ENCODE assay signal across 24 cellular contexts in the genomic region with DNA sequence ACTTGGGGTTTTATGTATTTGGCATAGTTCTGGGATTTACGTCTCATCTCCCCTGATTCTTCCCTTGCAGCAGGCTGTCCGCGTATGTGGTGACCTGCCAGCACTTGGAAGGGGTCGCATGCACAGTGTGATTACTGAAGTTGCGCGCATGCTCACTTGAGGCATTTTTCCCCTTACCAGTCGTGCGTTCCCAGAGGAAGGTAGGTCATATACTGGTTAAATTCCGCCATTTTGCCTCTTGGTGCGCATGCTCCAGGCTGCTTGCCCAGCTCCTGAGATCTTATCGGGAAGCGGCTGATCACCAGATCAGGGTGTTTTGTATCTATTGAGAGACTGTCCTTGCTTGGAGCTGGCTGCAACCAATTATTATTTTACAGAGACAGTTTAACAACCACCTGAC. TPM values are rescaled to one million over a fixed set of nuclear protein-coding genes. Genes with fewer than 3 reads are reported as not detected.
DNase-seq lines count a peak whose midpoint lies in the region; FAIRE-seq and TF ChIP-seq lines count a peak whose summit lies in the region.
"Had no signal": no experiment of that assay in that cellular context is flagged by ENCODE, and none has a peak within 500 bp of the region (broad histone marks: within the 10 kb centered on the region; RNA-seq: fewer than 3 reads in every experiment).

No MANE protein-coding gene starts in this region.

- H3K18ac ChIP-seq in H1 (ENCODE audit: extremely low read depth, low read length) (no peak overlapping the region), mesenchymal stem cell (ENCODE audit: low read depth in 1 of 2, low read length in 2 of 2) (no peak overlapping the region)

- no peak overlapping the region for H3K9ac ChIP-seq in mammary epithelial cell (ENCODE audit: insufficient read depth, low read length)
- H3K9ac ChIP-seq in H1 (replicated peaks in 1 of 4; ENCODE audit: extremely low read depth in 1 of 4, low read depth in 3 of 4, low read length in 3 of 4): no peak overlapping the region
- peak overlapping the region; percentile 34 for H3K9ac ChIP-seq in mesenchymal stem cell (ENCODE audit: low read length)
- H3K9ac ChIP-seq: KMS-11 had no signal

- TF ChIP-seq RAD21 in H1 (IDR thresholded peaks at IDR 0.05 in 1 of 2, conservative IDR thresholded peaks at IDR 0.05 in 1 of 2; ENCODE audit: low read depth in 2 of 2, low read length in 2 of 2): no peak

- no peak for DNase-seq in breast epithelium (ENCODE audit: low spot score in 2 of 2)
- DNase-seq in mammary epithelial cell: no peak
- DNase-seq in H1 (ENCODE audit: low read depth in 1 of 2, low spot score in 2 of 2): no peak
- DNase-seq in mesenchymal stem cell: no peak
- DNase-seq in testis: peak; percentile 74
- DNase-seq in activated T-cell treated with anti-CD3 and anti-CD28 coated beads for 4 hours: no peak
- DNase-seq in stimulated activated CD8-positive, alpha-beta memory T cell treated with anti-CD3 and anti-CD28 coated beads, Interleukin-4, amount 100 ng/mL, for 48 hours: no peak
- DNase-seq in H7: no peak
- DNase-seq: 8988T; AML-193; C1 segment of cervical spinal cord; CD8-positive, alpha-beta memory T cell; EL; GF-D8; HCEC 1CT; NCI-H1092 treated with DMSO at 0.1 percent for 48 hours; NCI-H1436 treated with DMSO at 0.1 percent for 48 hours; NCI-H2029; NCI-H226; NCI-H524; NCI-H774; NK-92 treated with Interleukin-12 subunit alpha and Interleukin-12 subunit beta, amount 100 ng/mL, for 24 hours had no signal

- POLR2A ChIA-PET in H1 (lab: Charles Lee; ENCODE audit: partially characterized antibody): interaction anchor here (0.8 to 1.6 kb wide), 3 partner anchors 93 to 179 kb away, joined by 3 to 6 read pairs (median 4); no protein-coding TSS in a partner anchor

- no peak overlapping the region for H2BK20ac ChIP-seq in H1 (ENCODE audit: low read length)

- H4K8ac ChIP-seq in H1 (ENCODE audit: extremely low read depth, insufficient read depth, low read length) (no peak overlapping the region), mesenchymal stem cell (ENCODE audit: low read length) (no peak overlapping the region)

- TF ChIP-seq POLR2A in breast epithelium (IDR thresholded peaks at IDR 0.05) (no peak), H1 (IDR thresholded peaks at IDR 0.05; ENCODE audit: control extremely low read depth in 1 of 2, low read depth in 2 of 2, low read length in 2 of 2) (no peak), testis (IDR thresholded peaks at IDR 0.05) (no peak)

- H4K91ac ChIP-seq in H1 (replicated peaks; ENCODE audit: insufficient read length, low read length): no peak overlapping the region
- H4K91ac ChIP-seq in mesenchymal stem cell (ENCODE audit: low read length): no peak overlapping the region

- BruUV-seq in mammary epithelial cell (replicated peaks; lab: Mats Ljungman, UMichigan): no TSS peak

- H3K14ac ChIP-seq in H1 (ENCODE audit: insufficient read length): no peak overlapping the region
- H3K14ac ChIP-seq in mesenchymal stem cell (ENCODE audit: low read length in 2 of 2): no peak overlapping the region

- H3K23me2 ChIP-seq in H1 (ENCODE audit: low read depth, low read length): no peaks in the 10 kb centered on the region

- no peak overlapping the region for H3K4ac ChIP-seq in H1 (replicated peaks; ENCODE audit: insufficient read length, low read depth, low read length)
- H3K4ac ChIP-seq in mesenchymal stem cell (ENCODE audit: low read depth in 1 of 2, low read length in 2 of 2): no peak overlapping the region

- no peaks in the 10 kb centered on the region for H3K36me3 ChIP-seq in breast epithelium
- no peaks in the 10 kb centered on the region for H3K36me3 ChIP-seq in mammary epithelial cell (ENCODE audit: insufficient read depth, low read length)
- no peaks in the 10 kb centered on the region for H3K36me3 ChIP-seq in H1 (ENCODE audit: control insufficient read depth in 2 of 4, insufficient read depth in 4 of 4, low read length in 3 of 4)
- H3K36me3 ChIP-seq in mesenchymal stem cell (ENCODE audit: control insufficient read depth in 1 of 2, insufficient read depth in 2 of 2, low read depth in 1 of 2, low read length in 2 of 2): peaks cover 0 to 13% of the 10 kb centered on the region in 2 experiments
- H3K36me3 ChIP-seq in testis (ENCODE audit: low read depth, missing control alignments): no peaks in the 10 kb centered on the region
- H3K36me3 ChIP-seq in H7 (replicated peaks; ENCODE audit: control insufficient read depth, insufficient read depth, low read length): no peaks in the 10 kb centered on the region

- H4K5ac ChIP-seq in H1 (ENCODE audit: insufficient read length, low read depth, low read length): no peak overlapping the region

- H4K20me1 ChIP-seq in mammary epithelial cell (ENCODE audit: insufficient read depth, low read length) (no peaks in the 10 kb centered on the region), H1 (replicated peaks in 1 of 2; ENCODE audit: control insufficient read depth in 1 of 2, insufficient read depth in 2 of 2, low read length in 2 of 2) (no peaks in the 10 kb centered on the region)

- CTCF ChIA-PET in mammary epithelial cell (lab: Charles Lee; ENCODE audit: low non-redundant PET): no interaction called here
- CTCF ChIA-PET in H1 (lab: Charles Lee; ENCODE audit: partially characterized antibody): interaction anchor here (0.6 to 23.1 kb wide), 17 partner anchors 9 to 170 kb away, joined by 3 to 348 read pairs (median 5); no protein-coding TSS in a partner anchor

- in situ Hi-C loops in mammary epithelial cell (cut with MboI; ENCODE audit: low sequenced_read_pairs in 2 of 2): no loop called here

- H3K79me1 ChIP-seq in H1 (ENCODE audit: low read depth, low read length): no peaks in the 10 kb centered on the region
- H3K79me1 ChIP-seq in mesenchymal stem cell (replicated peaks; ENCODE audit: low read length, poor library complexity, severe bottlenecking): no peaks in the 10 kb centered on the region

- no peak overlapping the region for H3K56ac ChIP-seq in H1 (replicated peaks; ENCODE audit: insufficient read length, low read depth, low read length)

- H3K4me2 ChIP-seq in mammary epithelial cell (ENCODE audit: insufficient read depth, low read depth, low read length): no peak overlapping the region
- H3K4me2 ChIP-seq in H1 (ENCODE audit: insufficient read depth in 1 of 2, low read depth in 2 of 2, low read length in 2 of 2): no peak overlapping the region
- H3K4me2 ChIP-seq in mesenchymal stem cell (ENCODE audit: low read length, poor library complexity, severe bottlenecking): no peak overlapping the region
- H3K4me2 ChIP-seq: KMS-11 had no signal

- no peaks in the 10 kb centered on the region for H3K9me3 ChIP-seq in breast epithelium
- no peaks in the 10 kb centered on the region for H3K9me3 ChIP-seq in mammary epithelial cell (replicated peaks; ENCODE audit: insufficient read depth, low read length)
- H3K9me3 ChIP-seq in H1 (ENCODE audit: insufficient read depth in 2 of 2, low read depth in 1 of 2, low read length in 1 of 2): no peaks in the 10 kb centered on the region
- peaks cover 3% of the 10 kb centered on the region for H3K9me3 ChIP-seq in mesenchymal stem cell (ENCODE audit: control insufficient read depth, low read length)
- no peaks in the 10 kb centered on the region for H3K9me3 ChIP-seq in testis

- H3K23ac ChIP-seq in H1 (ENCODE audit: insufficient read length): no peak overlapping the region
- H3K23ac ChIP-seq in mesenchymal stem cell (ENCODE audit: low read length in 2 of 2): no peak overlapping the region

- H2AK5ac ChIP-seq in H1 (ENCODE audit: low read depth, low read length): no peak overlapping the region
- no peak overlapping the region for H2AK5ac ChIP-seq in mesenchymal stem cell (ENCODE audit: low read length, severe bottlenecking)

- H2AFZ ChIP-seq in mammary epithelial cell (ENCODE audit: low read depth, low read length): no peak overlapping the region
- peak overlapping the region; percentile 60; the same call in 1 of the 2 replicates for H2AFZ ChIP-seq in H1 (ENCODE audit: low read length)
- no peak overlapping the region for H2AFZ ChIP-seq in mesenchymal stem cell (ENCODE audit: low read depth, low read length)

- TF ChIP-seq EP300 in H1 (IDR thresholded peaks at IDR 0.05; ENCODE audit: borderline replicate concordance in 1 of 2, low read depth in 2 of 2, low read length in 2 of 2): no peak

- WGBS in mammary epithelial cell (ENCODE audit: low coverage, missing lambda C conversion rate): 86% methylated on average over 12 of the region's 12 CpGs
- WGBS in H1 (ENCODE audit: extremely low coverage in 1 of 2, insufficient coverage in 1 of 2, insufficient read length in 1 of 2, insufficient replicate concordance in 2 of 2, low coverage in 1 of 2, low lambda C conversion rate in 2 of 2, missing lambda C conversion rate in 1 of 2), 2 experiments: 93% methylated on average over 12 of the region's 12 CpGs; no CpG with 5 or more reads in 1 of the 2 experiments
- WGBS in mesenchymal stem cell: 93% methylated on average over 11 of the region's 12 CpGs
- WGBS in testis, 2 donors: 42 to 79% methylated on average over 12 of the region's 12 CpGs

- FAIRE-seq in H1 (lab: Jason Lieb, UNC): no peak
- FAIRE-seq: D721Med had no signal

- H3K79me2 ChIP-seq in mammary epithelial cell (ENCODE audit: insufficient read depth, low read length): no peaks in the 10 kb centered on the region
- H3K79me2 ChIP-seq in H1 (ENCODE audit: control insufficient read depth in 1 of 2, insufficient read depth in 2 of 2, low read length in 2 of 2): no peaks in the 10 kb centered on the region

- H3K4me3 ChIP-seq in breast epithelium (no peak overlapping the region), mammary epithelial cell (replicated peaks in 1 of 3; ENCODE audit: insufficient read depth in 1 of 3, low read depth in 2 of 3, low read length in 3 of 3) (no peak overlapping the region), H1 (ENCODE audit: extremely low read depth in 1 of 4, insufficient read depth in 2 of 4, low read depth in 3 of 4, low read length in 4 of 4) (no peak overlapping the region), mesenchymal stem cell (ENCODE audit: insufficient read depth in 1 of 2, low read depth in 1 of 2, low read length in 2 of 2) (no peak overlapping the region), testis (no peak overlapping the region), H7 (ENCODE audit: insufficient read depth, low read depth, low read length) (no peak overlapping the region)

- H2BK120ac ChIP-seq in H1 (replicated peaks; ENCODE audit: low read depth, low read length): no peak overlapping the region
- no peak overlapping the region for H2BK120ac ChIP-seq in mesenchymal stem cell (ENCODE audit: low read depth, low read length)

- no peak overlapping the region for H2BK12ac ChIP-seq in H1 (ENCODE audit: low read depth, low read length)
- no peak overlapping the region for H2BK12ac ChIP-seq in mesenchymal stem cell (ENCODE audit: low read length in 2 of 2)

- H2BK5ac ChIP-seq in H1 (ENCODE audit: low read depth, low read length) (no peak overlapping the region), mesenchymal stem cell (ENCODE audit: low read depth, low read length, poor library complexity, severe bottlenecking) (no peak overlapping the region)

- intact Hi-C loops in breast epithelium (cut with DNase I; ENCODE audit: low total_unique reads): no loop called here
- intact Hi-C loops in mammary epithelial cell (cut with micrococcal nuclease): no loop called here
- intact Hi-C loops in testis (cut with DNase I; ENCODE audit: low total_unique reads): no loop called here

- dilution Hi-C loops in mammary epithelial cell (cut with HindIII; ENCODE audit: low sequenced_read_pairs): no loop called here

- no peak overlapping the region for H2BK15ac ChIP-seq in H1 (ENCODE audit: low read length)
- no peak overlapping the region for H2BK15ac ChIP-seq in mesenchymal stem cell (ENCODE audit: low read depth, poor library complexity, severe bottlenecking)

- H3K27ac ChIP-seq in breast epithelium: peak overlapping the region; percentile 21 to 78
- H3K27ac ChIP-seq in mammary epithelial cell (ENCODE audit: insufficient read depth, low read depth, low read length): no peak overlapping the region
- no peak overlapping the region for H3K27ac ChIP-seq in H1 (ENCODE audit: low read depth, low read length)
- no peak overlapping the region for H3K27ac ChIP-seq in mesenchymal stem cell (ENCODE audit: low read length, poor library complexity, severe bottlenecking)
- peak overlapping the region in 1 of 2 donors; percentile 33 for H3K27ac ChIP-seq in testis
- H3K27ac ChIP-seq: KMS-11 had no signal

- no peaks in the 10 kb centered on the region for H3K27me3 ChIP-seq in breast epithelium
- H3K27me3 ChIP-seq in mammary epithelial cell (ENCODE audit: insufficient read depth, low read length): no peaks in the 10 kb centered on the region
- H3K27me3 ChIP-seq in H1 (replicated peaks in 1 of 4; ENCODE audit: control insufficient read depth in 3 of 4, extremely low read depth in 1 of 4, insufficient read depth in 3 of 4, low read length in 3 of 4): no peaks in the 10 kb centered on the region
- peaks cover 0 to 27% of the 10 kb centered on the region in 2 experiments for H3K27me3 ChIP-seq in mesenchymal stem cell (ENCODE audit: control insufficient read depth in 1 of 2, insufficient read depth in 1 of 2, low read length in 2 of 2)
- no peaks in the 10 kb centered on the region for H3K27me3 ChIP-seq in testis
- no peaks in the 10 kb centered on the region for H3K27me3 ChIP-seq in H7 (ENCODE audit: control insufficient read depth, insufficient read depth, low read length)

- H3K4me1 ChIP-seq in breast epithelium: no peaks in the 10 kb centered on the region
- H3K4me1 ChIP-seq in mammary epithelial cell (ENCODE audit: insufficient read depth, low read length): no peaks in the 10 kb centered on the region
- H3K4me1 ChIP-seq in H1 (replicated peaks in 1 of 4; ENCODE audit: control insufficient read depth in 3 of 4, insufficient read depth in 4 of 4, low read length in 3 of 4): no peaks in the 10 kb centered on the region
- H3K4me1 ChIP-seq in mesenchymal stem cell (ENCODE audit: control insufficient read depth, insufficient read depth, low read depth, low read length): peaks cover 3% of the 10 kb centered on the region
- H3K4me1 ChIP-seq in testis: peaks cover 7% of the 10 kb centered on the region

- no peak for TF ChIP-seq CTCF in breast epithelium (IDR thresholded peaks at IDR 0.05)
- TF ChIP-seq CTCF in mammary epithelial cell (conservative IDR thresholded peaks at IDR 0.05 in 1 of 2, IDR thresholded peaks at IDR 0.05 in 1 of 2; ENCODE audit: extremely low read depth in 1 of 2, insufficient read depth in 1 of 2, low read depth in 1 of 2, low read length in 2 of 2): no peak
- no peak for TF ChIP-seq CTCF in H1 (IDR thresholded peaks at IDR 0.05; ENCODE audit: control extremely low read depth in 1 of 3, insufficient read depth in 1 of 3, low read depth in 1 of 3, low read length in 3 of 3)
- TF ChIP-seq CTCF in testis (IDR thresholded peaks at IDR 0.05): no peak

RNA-seq across cellular contexts. Expression of a gene that starts 56.5 kb away (rescaled TPM):
- 10 to 100 TPM; 47.5 to 70.7 (median 69.6) TPM for total RNA-seq in breast epithelium
- total RNA-seq in mammary epithelial cell: 100 to 1,000 TPM in 1 of 2 donors, 10 to 100 TPM in 1; 72.6 to 127 TPM
- 56.4 TPM for polyA plus RNA-seq in mammary epithelial cell
- polyA minus RNA-seq in mammary epithelial cell: 109 TPM
- 15.6 and 16.3 TPM in 2 replicates for total RNA-seq in H1 (2021; fragmentation: NEBNext Ultra II Directional; extraction: Animal tissue kit (Norgen Biotek cat#: 25700))
- polyA plus RNA-seq in H1 (2011; rRNA removed): 6.1 TPM in 2 replicates
- 7.3 TPM for polyA plus RNA-seq in H1 (2011; cell fraction: cytosol; rRNA removed)
- 8.8 TPM for polyA plus RNA-seq in H1 (2011; cell fraction: nucleus; rRNA removed)
- 7.0 to 8.2 TPM (median 7.3 TPM) in 4 replicates for polyA plus RNA-seq in H1 (2012, experiment 1 of 2)
- 1.3 TPM for polyA plus RNA-seq in H1 (2012, experiment 2 of 2)
- polyA plus RNA-seq in H1 (2013, experiment 1 of 2): 10.4 TPM
- 12.8 TPM for polyA plus RNA-seq in H1 (2013, experiment 2 of 2)
- polyA minus RNA-seq in H1 (2011; rRNA and poly(A)+ RNA removed): 14.8 and 15.2 TPM in 2 replicates
- polyA minus RNA-seq in H1 (2011; cell fraction: cytosol; rRNA and poly(A)+ RNA removed): 6.2 TPM
- 13.3 TPM for polyA minus RNA-seq in H1 (2011; cell fraction: nucleus; rRNA and poly(A)+ RNA removed)
- polyA plus RNA-seq in mesenchymal stem cell (2013, experiment 1 of 2): 14.2 TPM
- 13.9 TPM for polyA plus RNA-seq in mesenchymal stem cell (2013, experiment 2 of 2)
- 10 to 100 TPM; 66.0 to 99.9 TPM for total RNA-seq in testis
- 136 TPM for polyA plus RNA-seq in testis (ENCODE audit: insufficient read depth, low read depth, low replicate concordance)
- 4.7 and 7.3 TPM in 2 replicates for total RNA-seq in H7 (2014; rRNA removed; shearing (Covaris generic))

Comparison
In these comparisons a context has a peak if more than half of its experiments do, and no peak if none do; other contexts are left out.
1. H3K27ac ChIP-seq: peak in breast epithelium (2 of 2); none in mammary epithelial cell (single experiment), H1 (single experiment) and mesenchymal stem cell (single experiment).